In genomic region chr7:2004841-2005351, GRCh38 we compare ENCODE assay signal across 19 cellular contexts.
DNase-seq lines count a peak whose midpoint lies in the region; ATAC-seq and TF ChIP-seq lines count a peak whose summit lies in the region.
"Had no signal": no experiment of that assay in that cellular context is flagged by ENCODE, and none has a peak within 500 bp of the region (broad histone marks: within the 10 kb centered on the region; RNA-seq: fewer than 3 reads in every experiment).

No MANE protein-coding gene starts in this region.

- no peaks in the 10 kb centered on the region for H3K4me1 ChIP-seq in mucosa of descending colon (ENCODE audit: low read depth)
- H3K4me1 ChIP-seq in upper lobe of left lung: no peaks in the 10 kb centered on the region
- H3K4me1 ChIP-seq: Caco-2, prostate gland had no signal

- H3K4me3 Mint-ChIP-seq in progenitor cell of endocrine pancreas (ENCODE audit: low read depth): no peak overlapping the region
- H3K4me3 Mint-ChIP-seq: effector memory CD8-positive, alpha-beta T cell had no signal

- no peak for ATAC-seq in mucosa of descending colon
- ATAC-seq in upper lobe of left lung (ENCODE audit: low FRiP score in 2 of 2): no peak
- ATAC-seq: effector memory CD8-positive, alpha-beta T cell had no signal

- H3K36me3 Mint-ChIP-seq in progenitor cell of endocrine pancreas (ENCODE audit: insufficient read depth): peaks cover 2% of the 10 kb centered on the region

- TF ChIP-seq EP300 in upper lobe of left lung (IDR thresholded peaks at IDR 0.05): no peak

- no peaks in the 10 kb centered on the region for H3K36me3 ChIP-seq in mucosa of descending colon (ENCODE audit: low read depth)
- H3K36me3 ChIP-seq in upper lobe of left lung: peaks cover 0 to 10% (median 2%) of the 10 kb centered on the region in 4 donors
- H3K36me3 ChIP-seq: brain microvascular endothelial cell, prostate gland had no signal

- H3K4me3 ChIP-seq in mucosa of descending colon (no peak overlapping the region), upper lobe of left lung (no peak overlapping the region)
- H3K4me3 ChIP-seq: prostate gland had no signal

- H3K27me3 ChIP-seq in upper lobe of left lung: no peaks in the 10 kb centered on the region
- H3K27me3 ChIP-seq: brain microvascular endothelial cell had no signal

- no peak overlapping the region for H3K27ac ChIP-seq in upper lobe of left lung
- no peak overlapping the region for H3K27ac ChIP-seq in substantia nigra (ENCODE audit: low read depth, low read length, poor library complexity, severe bottlenecking)
- H3K27ac ChIP-seq: brain microvascular endothelial cell, prostate gland had no signal

- no peaks in the 10 kb centered on the region for H3K4me1 Mint-ChIP-seq in progenitor cell of endocrine pancreas (ENCODE audit: low read depth)

- no peak for TF ChIP-seq POLR2A in upper lobe of left lung (IDR thresholded peaks at IDR 0.05)

- intact Hi-C loops in mucosa of descending colon (cut with DNase I, micrococcal nuclease): no loop called here

- TF ChIP-seq CTCF in mucosa of descending colon (IDR thresholded peaks at IDR 0.05) (no peak), upper lobe of left lung (IDR thresholded peaks at IDR 0.05) (no peak), progenitor cell of endocrine pancreas (IDR thresholded peaks at IDR 0.05; ENCODE audit: unreplicated experiment) (no peak)

- WGBS in upper lobe of left lung, 2 donors: 93 to 95% methylated on average over 16 to 22 of the region's 22 CpGs

- no peaks in the 10 kb centered on the region for H3K27me3 Mint-ChIP-seq in progenitor cell of endocrine pancreas
- H3K27me3 Mint-ChIP-seq: effector memory CD8-positive, alpha-beta T cell had no signal

- H3K27ac Mint-ChIP-seq in progenitor cell of endocrine pancreas: no peak overlapping the region
- H3K27ac Mint-ChIP-seq: activated T-helper 2 cell treated with anti-CD3 and anti-CD28 coated beads, Interferon-gamma antibody, Interleukin-2, Interleukin-4, amounts not matched to agents 10 μg/mL and 5 μg/mL and 100 μg/mL, durations not matched to agents 14 hours and 24 hours and 36 hours had no signal

- DNase-seq in activated effector memory CD4-positive, alpha-beta T cell treated with anti-CD3 and anti-CD28 coated beads, Interleukin-2, amount 50 U/mL, for 16 hours: peak; percentile 50
- DNase-seq in activated effector memory CD4-positive, alpha-beta T cell treated with Interleukin-2 at 50 U/mL for 16 hours: no peak
- DNase-seq in epidermal melanocyte (ENCODE audit: insufficient read length, low spot score): peak; percentile 12
- peak in 2 of 3 donors; percentile 10 to 29 for DNase-seq in mucosa of descending colon
- peak; percentile 19 to 70 for DNase-seq in upper lobe of left lung
- no peak for DNase-seq in substantia nigra (lab: John Stamatoyannopoulos, UW)
- DNase-seq in cerebellum (ENCODE audit: low spot score): no peak
- DNase-seq in progenitor cell of endocrine pancreas (ENCODE audit: low spot score, unreplicated experiment): no peak
- DNase-seq: brain microvascular endothelial cell; effector memory CD8-positive, alpha-beta T cell; foreskin fibroblast; GDM1; NCI-H2107; NCI-H774; stimulated activated CD4-positive, alpha-beta T cell treated with anti-CD3 and anti-CD28 coated beads, Interleukin-2, amount 100 ng/mL, for 24 hours; stimulated activated CD8-positive, alpha-beta memory T cell treated with anti-CD3 and anti-CD28 coated beads, Interleukin-4, amount 100 ng/mL, for 48 hours had no signal

- no peaks in the 10 kb centered on the region for H3K9me3 ChIP-seq in mucosa of descending colon
- no peaks in the 10 kb centered on the region for H3K9me3 ChIP-seq in upper lobe of left lung
- H3K9me3 ChIP-seq: Caco-2, prostate gland had no signal

- no peaks in the 10 kb centered on the region for H3K9me3 Mint-ChIP-seq in progenitor cell of endocrine pancreas (ENCODE audit: low read depth)
- H3K9me3 Mint-ChIP-seq: activated T-helper 2 cell treated with anti-CD3 and anti-CD28 coated beads, Interferon-gamma antibody, Interleukin-2, Interleukin-4, amounts not matched to agents 10 μg/mL and 5 μg/mL and 100 μg/mL, durations not matched to agents 14 hours and 24 hours and 36 hours; effector memory CD8-positive, alpha-beta T cell had no signal

Comparison
In these comparisons a context has a peak if more than half of its experiments do, and no peak if none do; other contexts are left out.
1. DNase-seq: peak in activated effector memory CD4-positive, alpha-beta T cell treated with anti-CD3 and anti-CD28 coated beads, Interleukin-2, amount 50 U/mL, for 16 hours (single experiment), epidermal melanocyte (single experiment), mucosa of descending colon (2 of 3) and upper lobe of left lung (2 of 2); none in activated effector memory CD4-positive, alpha-beta T cell treated with Interleukin-2 at 50 U/mL for 16 hours (single experiment), substantia nigra (0 of 49), cerebellum (single experiment) and progenitor cell of endocrine pancreas (single experiment).